In genomic region chr3:192818126-192818525, GRCh38 we compare ENCODE assay signal across 18 cellular contexts.
DNase-seq lines count a peak whose midpoint lies in the region; ATAC-seq and TF ChIP-seq lines count a peak whose summit lies in the region.
"Had no signal": no experiment of that assay in that cellular context is flagged by ENCODE, and none has a peak within 500 bp of the region (broad histone marks: within the 10 kb centered on the region; RNA-seq: fewer than 3 reads in every experiment).

No MANE protein-coding gene starts in this region.

- no peak for DNase-seq in activated T-cell treated with anti-CD3 and anti-CD28 coated beads, Interleukin-2, amount 50 U/mL, for 72 hours
- DNase-seq in activated T-cell treated with anti-CD3 and anti-CD28 coated beads, Interleukin-2, amount 50 U/mL, for 4 hours: no peak
- DNase-seq in IMR-90 (peak; percentile 48), brain microvascular endothelial cell (no peak), GM20000 (ENCODE audit: low spot score) (no peak)
- no peak for DNase-seq in stimulated activated naive CD8-positive, alpha-beta T cell treated with anti-CD3 and anti-CD28 coated beads, Interleukin-15, amount 100 ng/mL, for 72 hours
- no peak for DNase-seq in stimulated activated CD4-positive, alpha-beta T cell treated with anti-CD3 and anti-CD28 coated beads, Interleukin-2, amount 100 ng/mL, for 24 hours
- DNase-seq: activated B cell treated with CpG ODN at 0.5 μM for 24 hours; caudate nucleus; effector CD4-positive, alpha-beta T cell; hypothalamus; NCI-H2029 treated with DMSO at 0.1 percent for 48 hours; NCI-H82; retina had no signal

- intact Hi-C loops in IMR-90 (cut with micrococcal nuclease): loop anchor here (2.0 kb wide), 1 partner anchor 71 kb away; no protein-coding TSS in a partner anchor

- WGBS in IMR-90 (ENCODE audit: extremely low coverage in 2 of 2, insufficient read length in 1 of 2), 2 experiments: no CpG with 5 or more reads among the region's 1 CpG

- H3K14ac ChIP-seq in IMR-90 (replicated peaks; ENCODE audit: low read depth, low read length): 0 out of 2 replicates have a peak overlapping the region, but pooled peaks have one; percentile 16

- TF ChIP-seq RAD21 in IMR-90 (IDR thresholded peaks at IDR 0.05; ENCODE audit: low read length): no peak

- H3K27ac ChIP-seq in IMR-90 (ENCODE audit: insufficient read depth, low read length): no peak overlapping the region
- peak overlapping the region; percentile 49 for H3K27ac ChIP-seq in brain microvascular endothelial cell
- H3K27ac ChIP-seq: suprapubic skin had no signal

- H3K79me1 ChIP-seq in IMR-90 (ENCODE audit: low read depth in 1 of 2, low read length in 2 of 2): peaks cover 27 to 54% of the 10 kb centered on the region in 2 experiments

- H4K5ac ChIP-seq in IMR-90 (ENCODE audit: low read depth, low read length): no peak overlapping the region

- H3K18ac ChIP-seq in IMR-90 (ENCODE audit: low read depth, low read length): no peak overlapping the region

- H3K27me3 ChIP-seq in IMR-90 (ENCODE audit: control insufficient read depth, insufficient read depth, low read length) (no peaks in the 10 kb centered on the region), brain microvascular endothelial cell (replicated peaks) (no peaks in the 10 kb centered on the region)
- H3K27me3 ChIP-seq: MG63, suprapubic skin had no signal

- no peak overlapping the region for H2AK9ac ChIP-seq in IMR-90 (replicated peaks; ENCODE audit: low read depth, low read length, poor library complexity)

- dilution Hi-C loops in IMR-90 (cut with HindIII; ENCODE audit: low sequenced_read_pairs, unreplicated experiment): no loop called here

- no peak for TF ChIP-seq CTCF in IMR-90 (conservative IDR thresholded peaks at IDR 0.05; ENCODE audit: low read depth, low read length)
- no peak for TF ChIP-seq CTCF in brain microvascular endothelial cell (IDR thresholded peaks at IDR 0.05; ENCODE audit: low read depth, low read length, missing control alignments)
- no peak for TF ChIP-seq CTCF in GM20000 (IDR thresholded peaks at IDR 0.05; ENCODE audit: extremely low read depth, missing control alignments)

- H2BK5ac ChIP-seq in IMR-90 (ENCODE audit: low read depth, low read length, poor library complexity, severe bottlenecking): no peak overlapping the region

- H3K36me3 Mint-ChIP-seq in activated T-cell treated with anti-CD3 and anti-CD28 coated beads, Interleukin-2, amount 50 U/mL, for 72 hours (ENCODE audit: insufficient read depth in 2 of 2): no peaks in the 10 kb centered on the region
- no peaks in the 10 kb centered on the region for H3K36me3 Mint-ChIP-seq in activated T-cell treated with anti-CD3 and anti-CD28 coated beads, Interleukin-2, amount 50 U/mL, for 4 hours (ENCODE audit: insufficient read depth)

- POLR2A ChIA-PET in IMR-90 (lab: Charles Lee; ENCODE audit: unreplicated experiment): no interaction called here

- peak overlapping the region; percentile 67 for H3K27ac Mint-ChIP-seq in activated T-cell treated with anti-CD3 and anti-CD28 coated beads, Interleukin-2, amount 50 U/mL, for 72 hours
- peak overlapping the region in 1 of 2 donors; percentile 88 for H3K27ac Mint-ChIP-seq in stimulated activated naive CD8-positive, alpha-beta T cell treated with anti-CD3 and anti-CD28 coated beads, Interleukin-15, amount 100 ng/mL, for 72 hours
- H3K27ac Mint-ChIP-seq: activated B cell treated with CpG ODN at 0.5 μM for 24 hours had no signal

- H3K4me1 ChIP-seq in IMR-90 (ENCODE audit: control insufficient read depth, insufficient read depth, low read length): peaks cover 18% of the 10 kb centered on the region

- H2BK20ac ChIP-seq in IMR-90 (ENCODE audit: low read depth, low read length): peak overlapping the region; percentile 69; the same call in 1 of the 2 replicates

- no peak overlapping the region for H2AFZ ChIP-seq in IMR-90 (replicated peaks; ENCODE audit: low read length, poor library complexity)

- no peaks in the 10 kb centered on the region for H3K9me3 ChIP-seq in IMR-90 (ENCODE audit: control insufficient read depth, insufficient read depth, low read length)
- H3K9me3 ChIP-seq: HAP-1, MG63, suprapubic skin had no signal

- peak; percentile 35 to 37 for ATAC-seq in activated T-cell treated with anti-CD3 and anti-CD28 coated beads, Interleukin-2, amount 50 U/mL, for 72 hours (replicated peaks in 1 of 2)
- no peak for ATAC-seq in activated T-cell treated with anti-CD3 and anti-CD28 coated beads, Interleukin-2, amount 50 U/mL, for 4 hours
- ATAC-seq in IMR-90 (ENCODE audit: low read depth) (no peak), GM18909 (IDR thresholded peaks at IDR 0.05; ENCODE audit: poor library complexity, unreplicated experiment) (no peak)
- peak; percentile 49 for ATAC-seq in stimulated activated naive CD8-positive, alpha-beta T cell treated with anti-CD3 and anti-CD28 coated beads, Interleukin-15, amount 100 ng/mL, for 72 hours

- H3K9me1 ChIP-seq in IMR-90 (ENCODE audit: insufficient read depth, low read length): peaks cover 5% of the 10 kb centered on the region; the same call in 1 of the 2 replicates

- H3K9me3 Mint-ChIP-seq in activated T-cell treated with anti-CD3 and anti-CD28 coated beads, Interleukin-2, amount 50 U/mL, for 72 hours: no peaks in the 10 kb centered on the region
- no peaks in the 10 kb centered on the region for H3K9me3 Mint-ChIP-seq in activated T-cell treated with anti-CD3 and anti-CD28 coated beads, Interleukin-2, amount 50 U/mL, for 4 hours
- H3K9me3 Mint-ChIP-seq in stimulated activated naive CD8-positive, alpha-beta T cell treated with anti-CD3 and anti-CD28 coated beads, Interleukin-15, amount 100 ng/mL, for 72 hours: no peaks in the 10 kb centered on the region
- H3K9me3 Mint-ChIP-seq: activated B cell treated with CpG ODN at 0.5 μM for 24 hours had no signal

- 0 out of 2 replicates have a peak overlapping the region, but pooled peaks have one; percentile 35 for H2BK120ac ChIP-seq in IMR-90 (ENCODE audit: low read depth, low read length)

- H3K36me3 ChIP-seq in IMR-90 (ENCODE audit: control insufficient read depth, insufficient read depth, low read length): no peaks in the 10 kb centered on the region
- no peaks in the 10 kb centered on the region for H3K36me3 ChIP-seq in brain microvascular endothelial cell (replicated peaks)
- H3K36me3 ChIP-seq: HAP-1, MG63, suprapubic skin had no signal

- H4K8ac ChIP-seq in IMR-90 (ENCODE audit: low read depth in 2 of 2, low read length in 2 of 2): no peak overlapping the region

- H3K27me3 Mint-ChIP-seq in activated T-cell treated with anti-CD3 and anti-CD28 coated beads, Interleukin-2, amount 50 U/mL, for 72 hours (ENCODE audit: low read depth): peaks cover 33% of the 10 kb centered on the region
- H3K27me3 Mint-ChIP-seq in activated T-cell treated with anti-CD3 and anti-CD28 coated beads, Interleukin-2, amount 50 U/mL, for 4 hours (ENCODE audit: low read depth): no peaks in the 10 kb centered on the region
- no peaks in the 10 kb centered on the region for H3K27me3 Mint-ChIP-seq in stimulated activated naive CD8-positive, alpha-beta T cell treated with anti-CD3 and anti-CD28 coated beads, Interleukin-15, amount 100 ng/mL, for 72 hours

- in situ Hi-C loops in IMR-90 (cut with MboI; ENCODE audit: low sequenced_read_pairs): loop anchor here (5.0 to 10.0 kb wide), 3 partner anchors 94 to 647 kb away; no protein-coding TSS in a partner anchor
- in situ Hi-C loops in brain microvascular endothelial cell (cut with HindIII; ENCODE audit: low pct_ligation_motif_present, low sequenced_read_pairs): loop anchor here (25.0 kb wide), 2 partner anchors 219 to 769 kb away; partner anchors contain the start of gene OPA1

- peak overlapping the region; percentile 46 for H3K4ac ChIP-seq in IMR-90 (ENCODE audit: low read depth, low read length)

- H3K9ac ChIP-seq in IMR-90 (ENCODE audit: low read depth, low read length): no peak overlapping the region

- CTCF ChIA-PET in IMR-90 (lab: Yijun Ruan, JAX): interaction anchor here (3.9 kb wide), 1 partner anchor 224 kb away, joined by 42 read pairs; no protein-coding TSS in a partner anchor

- TF ChIP-seq POLR2A in IMR-90 (IDR thresholded peaks at IDR 0.05; ENCODE audit: low read depth, low read length): no peak

- no peak overlapping the region for H3K56ac ChIP-seq in IMR-90 (ENCODE audit: extremely low read depth, insufficient read depth, low read length)

- peak overlapping the region; percentile 46 to 56 for H3K4me3 Mint-ChIP-seq in activated T-cell treated with anti-CD3 and anti-CD28 coated beads, Interleukin-2, amount 50 U/mL, for 72 hours
- H3K4me3 Mint-ChIP-seq in activated T-cell treated with anti-CD3 and anti-CD28 coated beads, Interleukin-2, amount 50 U/mL, for 4 hours: no peak overlapping the region
- H3K4me3 Mint-ChIP-seq in stimulated activated naive CD8-positive, alpha-beta T cell treated with anti-CD3 and anti-CD28 coated beads, Interleukin-15, amount 100 ng/mL, for 72 hours: peak overlapping the region; percentile 17 to 61
- H3K4me3 Mint-ChIP-seq: activated B cell treated with CpG ODN at 0.5 μM for 24 hours had no signal

- H3K4me2 ChIP-seq in IMR-90 (ENCODE audit: low read depth, low read length): no peak overlapping the region

- H2BK15ac ChIP-seq in IMR-90 (ENCODE audit: low read depth, low read length): no peak overlapping the region

- H3K4me3 ChIP-seq in IMR-90 (ENCODE audit: insufficient read depth, low read depth, low read length): no peak overlapping the region
- H3K4me3 ChIP-seq in brain microvascular endothelial cell (ENCODE audit: low read depth, low read length): no peak overlapping the region
- H3K4me3 ChIP-seq: HAP-1, MG63, suprapubic skin had no signal

- no peak overlapping the region for H4K91ac ChIP-seq in IMR-90 (ENCODE audit: insufficient read depth, low read depth, low read length)

- 0 out of 2 replicates have a peak overlapping the region, but pooled peaks have one; percentile 52 for H3K23ac ChIP-seq in IMR-90 (ENCODE audit: low read depth, low read length)

- H2AK5ac ChIP-seq in IMR-90 (ENCODE audit: low read depth, low read length): no peak overlapping the region

- H3K4me1 Mint-ChIP-seq in activated T-cell treated with anti-CD3 and anti-CD28 coated beads, Interleukin-2, amount 50 U/mL, for 72 hours (ENCODE audit: low read depth): peaks cover 58% of the 10 kb centered on the region
- H3K4me1 Mint-ChIP-seq in activated T-cell treated with anti-CD3 and anti-CD28 coated beads, Interleukin-2, amount 50 U/mL, for 4 hours (ENCODE audit: low read depth): peaks cover 37% of the 10 kb centered on the region
- H3K4me1 Mint-ChIP-seq in stimulated activated naive CD8-positive, alpha-beta T cell treated with anti-CD3 and anti-CD28 coated beads, Interleukin-15, amount 100 ng/mL, for 72 hours: peaks cover 39% of the 10 kb centered on the region
- H3K4me1 Mint-ChIP-seq: activated B cell treated with CpG ODN at 0.5 μM for 24 hours had no signal

- BruUV-seq in IMR-90 (replicated peaks; lab: Mats Ljungman, UMichigan): no TSS peak

- no peaks in the 10 kb centered on the region; the same call in 1 of the 2 replicates for H4K20me1 ChIP-seq in IMR-90 (ENCODE audit: insufficient read depth, low read length)

TF ChIP-seq in IMR-90, 13 proteins besides CTCF, POLR2A, EP300 and RAD21:
- TF ChIP-seq BHLHE40 (IDR thresholded peaks at IDR 0.05; ENCODE audit: low read depth, low read length): no peak

Comparison
In these comparisons a context has a peak if more than half of its experiments do, and no peak if none do; other contexts are left out.
1. ATAC-seq: peak in activated T-cell treated with anti-CD3 and anti-CD28 coated beads, Interleukin-2, amount 50 U/mL, for 72 hours (2 of 2) and stimulated activated naive CD8-positive, alpha-beta T cell treated with anti-CD3 and anti-CD28 coated beads, Interleukin-15, amount 100 ng/mL, for 72 hours (single experiment); none in activated T-cell treated with anti-CD3 and anti-CD28 coated beads, Interleukin-2, amount 50 U/mL, for 4 hours (0 of 2), IMR-90 (single experiment) and GM18909 (single experiment).